Comparison of ENCODE assay signal across 24 cellular contexts in genomic region chr10:63646491-63646890, GRCh38.
DNase-seq lines count a peak whose midpoint lies in the region; ATAC-seq, FAIRE-seq and TF ChIP-seq lines count a peak whose summit lies in the region.
"Had no signal": no experiment of that assay in that cellular context is flagged by ENCODE, and none has a peak within 500 bp of the region (broad histone marks: within the 10 kb centered on the region; RNA-seq: fewer than 3 reads in every experiment).

No MANE protein-coding gene starts in this region.

- no peak overlapping the region for H3K4me3 ChIP-seq in fibroblast of mammary gland (ENCODE audit: control insufficient read depth, low read depth, low read length)
- H3K4me3 ChIP-seq: BLaER1 treated with 17β-estradiol and CSF1 and Interleukin-3, amounts not matched to agents 10 nM and 100 nM; Peyer's patch had no signal

- peaks cover 16% of the 10 kb centered on the region for H3K27me3 Mint-ChIP-seq in T-helper 2 cell treated with Interferon-gamma antibody and Interleukin-4, amounts not matched to agents 5 μg/mL and 100 μg/mL, for 36 hours (ENCODE audit: low read depth)
- H3K27me3 Mint-ChIP-seq: IgD-negative memory B cell had no signal

- H3K36me3 Mint-ChIP-seq in T-helper 2 cell treated with Interferon-gamma antibody and Interleukin-4, amounts not matched to agents 5 μg/mL and 100 μg/mL, for 36 hours (ENCODE audit: low read depth): no peaks in the 10 kb centered on the region
- H3K36me3 Mint-ChIP-seq: CD4-positive, alpha-beta memory T cell had no signal

- DNase-seq in fibroblast of mammary gland (ENCODE audit: low read depth): peak; percentile 22
- no peak for DNase-seq in T-helper 2 cell treated with Interferon-gamma antibody and Interleukin-4, amounts not matched to agents 5 μg/mL and 100 μg/mL, for 36 hours (ENCODE audit: low spot score)
- no peak for DNase-seq in frontal cortex (ENCODE audit: low spot score in 2 of 2)
- DNase-seq in erythroblast (lab: John Stamatoyannopoulos, UW): no peak
- DNase-seq in 8988T: no peak
- DNase-seq: ACHN; CD4-positive, alpha-beta memory T cell; DMS53; GF-D8; Karpas-422; NCI-H1694; NCI-H2081; NCI-H2171; NCI-H345; NCI-H524 treated with DMSO at 0.1 percent for 48 hours; NCI-H82; Peyer's patch had no signal

- ATAC-seq in GM18502 (IDR thresholded peaks at IDR 0.05; ENCODE audit: poor library complexity, unreplicated experiment) (peak; percentile 70), GM19035 (IDR thresholded peaks at IDR 0.05; ENCODE audit: unreplicated experiment) (peak; percentile 68), HG03432 (IDR thresholded peaks at IDR 0.05; ENCODE audit: unreplicated experiment) (peak; percentile 58)
- ATAC-seq: SK-N-SH treated with all-trans-retinoic acid at 6 μM for 48 hours had no signal

- H3K9me3 Mint-ChIP-seq in T-helper 2 cell treated with Interferon-gamma antibody and Interleukin-4, amounts not matched to agents 5 μg/mL and 100 μg/mL, for 36 hours: no peaks in the 10 kb centered on the region

- FAIRE-seq in frontal cortex (lab: Jason Lieb, UNC): no peak
- FAIRE-seq: HTR-8/SVneo had no signal

- TF ChIP-seq POLR2A in erythroblast (IDR thresholded peaks at IDR 0.05; ENCODE audit: low read length): no peak

- TF ChIP-seq CTCF in fibroblast of mammary gland (conservative IDR thresholded peaks at IDR 0.05; ENCODE audit: control insufficient read depth, insufficient read depth, low read depth, low read length): no peak

- H3K27ac Mint-ChIP-seq in T-helper 2 cell treated with Interferon-gamma antibody and Interleukin-4, amounts not matched to agents 5 μg/mL and 100 μg/mL, for 36 hours: no peak overlapping the region
- H3K27ac Mint-ChIP-seq: CD4-positive, alpha-beta memory T cell; IgD-negative memory B cell had no signal

- H3K4me3 Mint-ChIP-seq in T-helper 2 cell treated with Interferon-gamma antibody and Interleukin-4, amounts not matched to agents 5 μg/mL and 100 μg/mL, for 36 hours: no peak overlapping the region
- H3K4me3 Mint-ChIP-seq: CD4-positive, alpha-beta memory T cell; IgD-negative memory B cell had no signal

- no peaks in the 10 kb centered on the region for H3K4me1 Mint-ChIP-seq in T-helper 2 cell treated with Interferon-gamma antibody and Interleukin-4, amounts not matched to agents 5 μg/mL and 100 μg/mL, for 36 hours (ENCODE audit: low read depth)
- H3K4me1 Mint-ChIP-seq: CD4-positive, alpha-beta memory T cell had no signal
